9 cellular contexts compared by ENCODE assay signal in the genomic region with DNA sequence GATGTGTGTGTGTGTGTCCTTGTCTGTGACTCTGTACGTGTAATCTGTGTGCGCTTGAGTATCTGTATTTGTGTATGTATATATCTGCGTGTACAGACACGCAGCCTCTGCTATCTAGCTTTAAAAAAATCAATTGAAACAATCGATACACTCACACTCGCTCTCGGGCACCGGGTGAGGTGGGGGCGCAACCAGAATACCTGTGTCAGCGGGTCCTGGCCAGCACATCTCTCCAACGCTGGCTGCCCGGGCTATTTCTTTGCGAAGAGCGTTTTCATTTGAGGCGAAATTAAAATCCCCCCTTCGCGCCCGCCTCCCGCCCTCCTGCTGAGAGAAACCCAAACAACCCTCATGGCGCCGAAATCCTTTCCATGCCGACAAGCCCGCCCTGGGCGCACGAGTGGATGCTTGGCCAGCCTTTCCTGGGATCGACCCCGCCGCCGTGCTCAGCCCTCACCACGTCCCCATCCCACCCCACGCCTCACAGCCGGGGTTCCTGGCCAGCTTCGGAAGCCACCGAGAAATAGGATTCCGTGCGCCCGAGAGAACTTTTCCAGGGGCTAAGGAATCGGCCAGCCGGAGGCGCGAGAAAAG. TPM values are rescaled to one million over a fixed set of nuclear protein-coding genes. Genes with fewer than 3 reads are reported as not detected.
A peak's percentile ranks its signal among the peaks of the same experiment; 100 is the strongest.
DNase-seq lines count a peak whose midpoint lies in the region; ATAC-seq and TF ChIP-seq lines count a peak whose summit lies in the region.
"Had no signal": no experiment of that assay in that cellular context is flagged by ENCODE, and none has a peak within 500 bp of the region (broad histone marks: within the 10 kb centered on the region; RNA-seq: fewer than 3 reads in every experiment).

No MANE protein-coding gene starts in this region.

- intact Hi-C loops in cardiac septum (cut with DNase I): loop anchor here (5.0 kb wide), 1 partner anchor 57 kb away; no protein-coding TSS in a partner anchor
- intact Hi-C loops in Right ventricle myocardium superior (cut with DNase I): no loop called here
- intact Hi-C loops in Panc1 (cut with micrococcal nuclease; ENCODE audit: unreplicated experiment): no loop called here

- H3K27me3 ChIP-seq in Panc1 (ENCODE audit: control insufficient read depth, insufficient read depth, low read length) (peaks cover 13% of the 10 kb centered on the region), iPS-15b (ENCODE audit: control insufficient read depth, insufficient read depth, low read length) (peaks cover 27% of the 10 kb centered on the region)

- no TSS peak for BruUV-seq in Panc1 (replicated peaks; lab: Mats Ljungman, UMichigan)

- no peak for ATAC-seq in Right ventricle myocardium superior (ENCODE audit: poor library complexity)
- ATAC-seq in Panc1: peak; percentile 17; the same call in 1 of the 2 replicates
- no peak for ATAC-seq in HG03342 (IDR thresholded peaks at IDR 0.05; ENCODE audit: unreplicated experiment)

- TF ChIP-seq CTCF in Panc1 (IDR thresholded peaks at IDR 0.05) (no peak), type B pancreatic cell (conservative IDR thresholded peaks at IDR 0.05) (no peak)

- H3K4me1 ChIP-seq in Panc1 (ENCODE audit: control insufficient read depth, insufficient read depth, low read length): peaks cover 2% of the 10 kb centered on the region; the same call in 1 of the 2 replicates
- peaks cover 31% of the 10 kb centered on the region for H3K4me1 ChIP-seq in iPS-15b (ENCODE audit: control insufficient read depth, insufficient read depth, low read length)

- peak overlapping the region; percentile 87 for H3K4me3 Mint-ChIP-seq in type B pancreatic cell

- H3K27me3 Mint-ChIP-seq in type B pancreatic cell: peaks cover 90% of the 10 kb centered on the region

- DNase-seq in cardiac septum (ENCODE audit: low spot score) (peak; percentile 22), Right ventricle myocardium superior (no peak), Panc1 (ENCODE audit: low read depth, low spot score) (no peak), type B pancreatic cell (ENCODE audit: extremely low spot score, unreplicated experiment) (no peak), HUDEP-2 (lab: John Stamatoyannopoulos, UW; ENCODE audit: unreplicated experiment in 76 of 76) (no peak)
- DNase-seq in stimulated activated CD4-positive, alpha-beta T cell treated with anti-CD3 and anti-CD28 coated beads, Interleukin-4, amount 100 ng/mL, for 4 hours: no peak

- no peaks in the 10 kb centered on the region for H3K9me3 Mint-ChIP-seq in type B pancreatic cell

- H3K4me1 Mint-ChIP-seq in type B pancreatic cell (ENCODE audit: unreplicated experiment): peaks cover 9% of the 10 kb centered on the region

- H3K9me3 ChIP-seq in Panc1 (ENCODE audit: control insufficient read depth, insufficient read depth, low read depth, low read length): no peaks in the 10 kb centered on the region
- no peaks in the 10 kb centered on the region for H3K9me3 ChIP-seq in iPS-15b (ENCODE audit: control insufficient read depth, insufficient read depth, low read length)

- POLR2A ChIA-PET in Panc1 (lab: Charles Lee): no interaction called here

- H3K9ac ChIP-seq in iPS-15b (ENCODE audit: low read depth, low read length): peak overlapping the region; percentile 37

- H3K36me3 Mint-ChIP-seq in type B pancreatic cell: no peaks in the 10 kb centered on the region

- H3K27ac ChIP-seq in Panc1 (ENCODE audit: low read length): no peak overlapping the region

- no peak overlapping the region for H3K27ac Mint-ChIP-seq in type B pancreatic cell

- peak overlapping the region; percentile 34 to 47 for H3K4me3 ChIP-seq in Panc1 (ENCODE audit: low read depth in 2 of 2, low read length in 2 of 2)
- peak overlapping the region; percentile 93 for H3K4me3 ChIP-seq in iPS-15b (ENCODE audit: low read depth, low read length)

- CTCF ChIA-PET in Panc1 (lab: Charles Lee): no interaction called here

- no peaks in the 10 kb centered on the region for H3K36me3 ChIP-seq in Panc1 (ENCODE audit: control insufficient read depth, insufficient read depth, low read length)
- H3K36me3 ChIP-seq in iPS-15b (ENCODE audit: control insufficient read depth, insufficient read depth, low read length): peaks cover 3% of the 10 kb centered on the region

- in situ Hi-C loops in Panc1 (cut with HindIII; ENCODE audit: low pct_unique_long_range_greater_than_20kb, low sequenced_read_pairs): no loop called here

RNA-seq across cellular contexts. Expression of a gene that starts 1.2 kb away (rescaled TPM):
- total RNA-seq in cardiac septum (not detected), Right ventricle myocardium superior (not detected), Panc1 (2021; ENCODE audit: unreplicated experiment) (0.46 TPM), type B pancreatic cell (ENCODE audit: low replicate concordance) (0.24 TPM in 1 of 2 replicates, not detected in the other)
- polyA plus RNA-seq in Panc1 (2012; ENCODE audit: insufficient read length): 0.30 TPM
- total RNA-seq: osteoblast had no signal

RNA-seq across cellular contexts. Expression of a gene that starts 41.2 kb away (rescaled TPM):
- total RNA-seq in cardiac septum (0.46 TPM), Right ventricle myocardium superior (2.9 TPM), Panc1 (2021; ENCODE audit: unreplicated experiment) (2.4 TPM), type B pancreatic cell (ENCODE audit: low replicate concordance) (4.6 and 5.5 TPM in 2 replicates)
- polyA plus RNA-seq in Panc1 (2012; ENCODE audit: insufficient read length): 4.1 TPM

RNA-seq across cellular contexts. Expression of a gene that starts 42.4 kb away (rescaled TPM):
- total RNA-seq in cardiac septum (45.9 TPM), Right ventricle myocardium superior (64.1 TPM), Panc1 (2021; ENCODE audit: unreplicated experiment) (20.3 TPM), type B pancreatic cell (ENCODE audit: low replicate concordance) (27.2 and 34.0 TPM in 2 replicates)
- polyA plus RNA-seq in Panc1 (2012; ENCODE audit: insufficient read length): 9.4 TPM
